1 cellular context compared by ENCODE assay signal in the genomic region with DNA sequence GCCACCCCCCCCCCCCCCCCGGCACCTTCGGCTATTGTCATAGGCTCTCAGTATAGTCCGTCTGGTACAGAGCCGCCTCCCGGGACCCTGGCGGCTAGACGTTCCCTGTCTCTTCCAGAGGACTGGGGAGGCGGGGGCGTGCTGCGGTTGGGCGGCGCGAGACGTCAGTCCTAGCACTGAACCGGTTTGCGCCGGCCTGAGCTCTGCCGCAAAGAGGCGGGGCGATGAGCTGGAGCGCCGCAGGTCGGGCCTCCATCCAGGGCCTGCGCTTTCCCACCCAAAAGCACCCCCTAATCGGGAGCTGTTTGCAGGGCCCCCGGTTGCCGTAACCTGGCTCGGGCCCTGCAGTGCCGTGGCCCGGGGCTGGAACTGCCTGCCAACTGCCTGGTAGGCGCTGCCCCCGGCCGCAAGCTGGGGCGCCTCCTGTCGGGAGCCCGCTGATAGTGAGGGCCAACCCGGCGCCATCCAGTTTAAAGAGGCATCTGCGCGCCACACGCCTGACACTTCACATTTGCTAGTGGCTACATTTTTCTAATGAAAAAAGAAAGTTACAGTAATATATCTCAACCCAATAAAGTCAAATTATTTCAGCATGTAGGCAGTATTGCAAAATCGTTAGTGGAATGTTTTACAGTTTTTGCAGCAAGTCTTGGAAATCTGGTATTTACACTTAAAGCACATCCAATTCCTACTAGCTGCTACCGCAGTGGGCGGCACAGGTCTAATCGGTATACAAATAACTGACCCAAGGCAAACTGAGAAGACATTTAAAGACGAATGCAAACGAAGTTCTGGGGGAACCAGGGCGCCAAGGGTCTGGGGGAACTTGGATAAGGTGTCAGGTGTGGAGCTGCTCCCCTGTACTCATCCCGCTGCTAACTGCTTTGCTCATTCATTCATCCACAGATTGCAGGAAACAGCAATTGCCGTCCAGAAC.
TF ChIP-seq lines count a peak whose summit lies in the region.

No MANE protein-coding gene starts in this region.

TF ChIP-seq in HepG2, 621 proteins besides CTCF, POLR2A, EP300 and RAD21 (continued from another document):
- no peak for TF ChIP-seq SUZ12 (IDR thresholded peaks at IDR 0.05; ENCODE audit: low read depth, low read length)
- no peak for TF ChIP-seq ZFYVE20 (CRISPR knock-in tag; IDR thresholded peaks at IDR 0.05; ENCODE audit: borderline replicate concordance, low read depth)
- no peak for TF ChIP-seq JDP2 (CRISPR knock-in tag; IDR thresholded peaks at IDR 0.05; ENCODE audit: borderline replicate concordance)
- TF ChIP-seq ZNF546 (CRISPR knock-in tag; conservative IDR thresholded peaks at IDR 0.05): no peak
- no peak for TF ChIP-seq ZNF557 (CRISPR knock-in tag; IDR thresholded peaks at IDR 0.05)
- TF ChIP-seq, protein P1, sequence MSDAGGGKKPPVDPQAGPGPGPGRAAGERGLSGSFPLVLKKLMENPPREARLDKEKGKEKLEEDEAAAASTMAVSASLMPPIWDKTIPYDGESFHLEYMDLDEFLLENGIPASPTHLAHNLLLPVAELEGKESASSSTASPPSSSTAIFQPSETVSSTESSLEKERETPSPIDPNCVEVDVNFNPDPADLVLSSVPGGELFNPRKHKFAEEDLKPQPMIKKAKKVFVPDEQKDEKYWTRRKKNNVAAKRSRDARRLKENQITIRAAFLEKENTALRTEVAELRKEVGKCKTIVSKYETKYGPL (CRISPR knock-in tag; IDR thresholded peaks at IDR 0.05): no peak
- TF ChIP-seq NFKBIZ (CRISPR knock-in tag; IDR thresholded peaks at IDR 0.05): no peak
- TF ChIP-seq, protein P2, sequence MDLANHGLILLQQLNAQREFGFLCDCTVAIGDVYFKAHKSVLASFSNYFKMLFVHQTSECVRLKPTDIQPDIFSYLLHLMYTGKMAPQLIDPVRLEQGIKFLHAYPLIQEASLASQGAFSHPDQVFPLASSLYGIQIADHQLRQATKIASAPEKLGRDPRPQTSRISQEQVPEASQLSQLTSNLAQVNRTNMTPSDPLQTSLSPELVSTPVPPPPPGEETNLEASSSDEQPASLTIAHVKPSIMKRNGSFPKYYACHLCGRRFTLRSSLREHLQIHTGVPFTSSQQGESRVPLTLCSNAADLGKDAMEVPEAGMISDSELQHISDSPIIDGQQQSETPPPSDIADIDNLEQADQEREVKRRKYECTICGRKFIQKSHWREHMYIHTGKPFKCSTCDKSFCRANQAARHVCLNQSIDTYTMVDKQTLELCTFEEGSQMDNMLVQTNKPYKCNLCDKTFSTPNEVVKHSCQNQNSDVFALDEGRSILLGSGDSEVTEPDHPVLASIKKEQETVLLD (CRISPR knock-in tag; IDR thresholded peaks at IDR 0.05; ENCODE audit: low read depth): no peak
- TF ChIP-seq, protein P3, sequence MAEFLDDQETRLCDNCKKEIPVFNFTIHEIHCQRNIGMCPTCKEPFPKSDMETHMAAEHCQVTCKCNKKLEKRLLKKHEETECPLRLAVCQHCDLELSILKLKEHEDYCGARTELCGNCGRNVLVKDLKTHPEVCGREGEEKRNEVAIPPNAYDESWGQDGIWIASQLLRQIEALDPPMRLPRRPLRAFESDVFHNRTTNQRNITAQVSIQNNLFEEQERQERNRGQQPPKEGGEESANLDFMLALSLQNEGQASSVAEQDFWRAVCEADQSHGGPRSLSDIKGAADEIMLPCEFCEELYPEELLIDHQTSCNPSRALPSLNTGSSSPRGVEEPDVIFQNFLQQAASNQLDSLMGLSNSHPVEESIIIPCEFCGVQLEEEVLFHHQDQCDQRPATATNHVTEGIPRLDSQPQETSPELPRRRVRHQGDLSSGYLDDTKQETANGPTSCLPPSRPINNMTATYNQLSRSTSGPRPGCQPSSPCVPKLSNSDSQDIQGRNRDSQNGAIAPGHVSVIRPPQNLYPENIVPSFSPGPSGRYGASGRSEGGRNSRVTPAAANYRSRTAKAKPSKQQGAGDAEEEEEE (CRISPR knock-in tag; IDR thresholded peaks at IDR 0.05; ENCODE audit: borderline replicate concordance): no peak
- TF ChIP-seq MED8 (CRISPR knock-in tag; IDR thresholded peaks at IDR 0.05; ENCODE audit: insufficient replicate concordance): no peak
- TF ChIP-seq, protein P4, sequence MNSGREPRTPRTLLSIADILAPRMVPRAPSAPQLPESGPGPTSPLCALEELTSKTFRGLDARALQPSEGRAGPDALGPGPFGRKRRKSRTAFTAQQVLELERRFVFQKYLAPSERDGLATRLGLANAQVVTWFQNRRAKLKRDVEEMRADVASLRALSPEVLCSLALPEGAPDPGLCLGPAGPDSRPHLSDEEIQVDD (CRISPR knock-in tag; IDR thresholded peaks at IDR 0.05; ENCODE audit: borderline replicate concordance): peak; percentile 69; the same call in 1 of the 2 replicates
- no peak for TF ChIP-seq ZFAT (CRISPR knock-in tag; conservative IDR thresholded peaks at IDR 0.05)
